ENCODE assay signal across 14 cellular contexts in genomic region chr2:97718942-97719341, GRCh38. TPM values are rescaled to one million over a fixed set of nuclear protein-coding genes. Genes with fewer than 3 reads are reported as not detected.
DNase-seq lines count a peak whose midpoint lies in the region; ATAC-seq and TF ChIP-seq lines count a peak whose summit lies in the region.
"Had no signal": no experiment of that assay in that cellular context is flagged by ENCODE, and none has a peak within 500 bp of the region (broad histone marks: within the 10 kb centered on the region; RNA-seq: fewer than 3 reads in every experiment).

No MANE protein-coding gene starts in this region.

- DNase-seq in activated T-cell treated with anti-CD3 and anti-CD28 coated beads, Interleukin-2, amount 50 U/mL, for 1 hour = peak; percentile 54
- DNase-seq in activated T-cell treated with anti-CD3 and anti-CD28 coated beads, Interleukin-2, amount 50 U/mL, for 48 hours = no peak
- DNase-seq in NAMALWA (ENCODE audit: low spot score) (peak; percentile 15), chondrocyte (ENCODE audit: low spot score) (peak; percentile 47), occipital lobe (lab: John Stamatoyannopoulos, UW) (no peak), heart right ventricle (no peak), GM13977 (ENCODE audit: low spot score) (no peak)
- DNase-seq in stimulated activated naive CD8-positive, alpha-beta T cell treated with anti-CD3 and anti-CD28 coated beads, Interleukin-15, amount 100 ng/mL, for 72 hours = peak in 1 of 2 donors; percentile 34
- DNase-seq: ACHN, foreskin keratinocyte, NCI-H1436 treated with DMSO at 0.1 percent for 48 hours had no signal

- intact Hi-C loops in heart right ventricle (cut with DNase I) = loop anchor here in 1 of 10 donors (10.0 kb wide), 1 partner anchor 666 kb away; no protein-coding TSS in a partner anchor

- peak overlapping the region in 1 of 10 donors; percentile 36 for H3K4me3 ChIP-seq in heart right ventricle

- H3K27me3 Mint-ChIP-seq in chondrocyte (ENCODE audit: low read depth) = peaks cover 18% of the 10 kb centered on the region
- no peaks in the 10 kb centered on the region for H3K27me3 Mint-ChIP-seq in stimulated activated naive CD8-positive, alpha-beta T cell treated with anti-CD3 and anti-CD28 coated beads, Interleukin-15, amount 100 ng/mL, for 72 hours

- H3K27ac ChIP-seq in heart right ventricle = peak overlapping the region in 1 of 10 donors; percentile 58
- H3K27ac ChIP-seq: foreskin keratinocyte had no signal

- in situ Hi-C loops in GM13977 (cut with MboI; ENCODE audit: low pct_unique_long_range_greater_than_20kb, low sequenced_read_pairs, unreplicated experiment) = no loop called here

- H3K9me3 ChIP-seq in heart right ventricle = no peaks in the 10 kb centered on the region

- no peaks in the 10 kb centered on the region for H3K4me1 Mint-ChIP-seq in chondrocyte (ENCODE audit: low read depth)
- H3K4me1 Mint-ChIP-seq in stimulated activated naive CD8-positive, alpha-beta T cell treated with anti-CD3 and anti-CD28 coated beads, Interleukin-15, amount 100 ng/mL, for 72 hours = peaks cover 83% of the 10 kb centered on the region

- H3K4me1 ChIP-seq in heart right ventricle = no peaks in the 10 kb centered on the region
- H3K4me1 ChIP-seq: foreskin keratinocyte had no signal

- H3K27me3 ChIP-seq in heart right ventricle = no peaks in the 10 kb centered on the region

- no peak overlapping the region for H3K4me3 Mint-ChIP-seq in chondrocyte (ENCODE audit: unreplicated experiment)
- peak overlapping the region; percentile 92 to 98 for H3K4me3 Mint-ChIP-seq in stimulated activated naive CD8-positive, alpha-beta T cell treated with anti-CD3 and anti-CD28 coated beads, Interleukin-15, amount 100 ng/mL, for 72 hours
- H3K4me3 Mint-ChIP-seq: dendritic cell treated with granulocyte-macrophage colony-stimulating factor and Interleukin-4, amounts not matched to agents 40 ng/mL and 50 ng/mL, for 4 days had no signal

- H3K27ac Mint-ChIP-seq in chondrocyte (ENCODE audit: unreplicated experiment) = no peak overlapping the region
- peak overlapping the region; percentile 2 to 95 for H3K27ac Mint-ChIP-seq in stimulated activated naive CD8-positive, alpha-beta T cell treated with anti-CD3 and anti-CD28 coated beads, Interleukin-15, amount 100 ng/mL, for 72 hours
- H3K27ac Mint-ChIP-seq: dendritic cell treated with granulocyte-macrophage colony-stimulating factor and Interleukin-4, amounts not matched to agents 40 ng/mL and 50 ng/mL, for 4 days had no signal

- no peaks in the 10 kb centered on the region for H3K36me3 Mint-ChIP-seq in chondrocyte (ENCODE audit: low read depth)

- no peaks in the 10 kb centered on the region for H3K9me3 Mint-ChIP-seq in chondrocyte (ENCODE audit: low read depth)
- H3K9me3 Mint-ChIP-seq in stimulated activated naive CD8-positive, alpha-beta T cell treated with anti-CD3 and anti-CD28 coated beads, Interleukin-15, amount 100 ng/mL, for 72 hours = no peaks in the 10 kb centered on the region
- H3K9me3 Mint-ChIP-seq: dendritic cell treated with granulocyte-macrophage colony-stimulating factor and Interleukin-4, amounts not matched to agents 40 ng/mL and 50 ng/mL, for 4 days had no signal

- ATAC-seq in stimulated activated naive CD8-positive, alpha-beta T cell treated with anti-CD3 and anti-CD28 coated beads, Interleukin-15, amount 100 ng/mL, for 72 hours = peak; percentile 24
- ATAC-seq in heart right ventricle = no peak
- ATAC-seq: foreskin keratinocyte, HCT116 had no signal

- H3K36me3 ChIP-seq in heart right ventricle = no peaks in the 10 kb centered on the region

- TF ChIP-seq CTCF in chondrocyte (IDR thresholded peaks at IDR 0.05) = no peak
- no peak for TF ChIP-seq CTCF in heart right ventricle (IDR thresholded peaks at IDR 0.05)
- TF ChIP-seq CTCF in GM13977 (IDR thresholded peaks at IDR 0.05; ENCODE audit: extremely low read depth, insufficient read depth, missing control alignments) = no peak

- WGBS in heart right ventricle, 2 donors = 71 to 86% methylated on average over 3 of the region's 3 CpGs

RNA-seq across cellular contexts. Expression of gene ZAP70, which starts 5.6 kb away (rescaled TPM):
- 0.37 to 0.41 TPM in 2 of 3 replicates, not detected in the other for total RNA-seq in chondrocyte
- total RNA-seq in occipital lobe = 1.1 TPM
- 1 to 10 TPM in 3 of 10 donors, under 1 TPM in 7; 0.42 to 8.7 (median 0.67) TPM for total RNA-seq in heart right ventricle
- 1 to 10 TPM in 1 of 2 donors, under 1 TPM in 1; 0.61 to 1.3 TPM for polyA plus RNA-seq in heart right ventricle
- total RNA-seq: foreskin keratinocyte, G401 had no signal

RNA-seq across cellular contexts. Expression of gene C2orf92, which starts 49.4 kb away (rescaled TPM):
- total RNA-seq in chondrocyte (8.8 to 11.6 TPM (median 10.0 TPM) in 3 replicates), occipital lobe (3.6 TPM), heart right ventricle (1 to 10 TPM; 1.5 to 4.4 (median 2.9) TPM)
- polyA plus RNA-seq in heart right ventricle = 10 to 100 TPM in 1 of 2 donors, under 1 TPM in 1; 0.83 to 25.4 TPM

RNA-seq across cellular contexts. Expression of gene ACTR1B, which starts 55.1 kb away (rescaled TPM):
- total RNA-seq in chondrocyte (51.0 to 66.0 TPM (median 51.8 TPM) in 3 replicates), occipital lobe (27.1 TPM), heart right ventricle (10 to 100 TPM; 62.8 to 78.1 (median 71.4) TPM)
- 10 to 100 TPM; 43.4 to 87.5 TPM for polyA plus RNA-seq in heart right ventricle

Comparison
In these comparisons a context has a peak if more than half of its experiments do, and no peak if none do; other contexts are left out.
1. DNase-seq: peak in activated T-cell treated with anti-CD3 and anti-CD28 coated beads, Interleukin-2, amount 50 U/mL, for 1 hour (single experiment), NAMALWA (single experiment) and chondrocyte (single experiment); none in activated T-cell treated with anti-CD3 and anti-CD28 coated beads, Interleukin-2, amount 50 U/mL, for 48 hours (0 of 2), occipital lobe (single experiment), heart right ventricle (0 of 2) and GM13977 (single experiment).